11 cellular contexts compared by ENCODE assay signal in genomic region chr16:65071371-65072311, GRCh38. TPM values are rescaled to one million over a fixed set of nuclear protein-coding genes. Genes with fewer than 3 reads are reported as not detected.
DNase-seq lines count a peak whose midpoint lies in the region; ATAC-seq and TF ChIP-seq lines count a peak whose summit lies in the region.
"Had no signal": no experiment of that assay in that cellular context is flagged by ENCODE, and none has a peak within 500 bp of the region (broad histone marks: within the 10 kb centered on the region; RNA-seq: fewer than 3 reads in every experiment).

No MANE protein-coding gene starts in this region.

- TF ChIP-seq CTCF in foreskin fibroblast (IDR thresholded peaks at IDR 0.05; ENCODE audit: low read depth, low read length) (no peak), nephron (IDR thresholded peaks at IDR 0.05; ENCODE audit: unreplicated experiment in 3 of 3) (no peak)

- H3K27ac Mint-ChIP-seq in nephron: peak overlapping the region; percentile 7 to 79 (median 66)

- H3K27me3 Mint-ChIP-seq in nephron (ENCODE audit: low read depth): no peaks in the 10 kb centered on the region
- H3K27me3 Mint-ChIP-seq: central memory CD8-positive, alpha-beta T cell had no signal

- peak overlapping the region in 1 of 2 donors; percentile 1 for H3K4me3 ChIP-seq in foreskin fibroblast (ENCODE audit: low read depth in 1 of 2, low read length in 2 of 2)
- H3K4me3 ChIP-seq: GM23338, PC-9 had no signal

- H3K4me1 Mint-ChIP-seq in nephron: peaks cover 75% of the 10 kb centered on the region
- H3K4me1 Mint-ChIP-seq: central memory CD8-positive, alpha-beta T cell had no signal

- H3K9me3 Mint-ChIP-seq in nephron: no peaks in the 10 kb centered on the region
- H3K9me3 Mint-ChIP-seq: GM23338 had no signal

- ATAC-seq in GM19324 (IDR thresholded peaks at IDR 0.05; ENCODE audit: low FRiP score, unreplicated experiment): no peak
- ATAC-seq: GM23338 had no signal

- DNase-seq in NCI-H1092 treated with DMSO at 0.1 percent for 48 hours (lab: John Stamatoyannopoulos, UW) (peak; percentile 36), NCI-H1092 (lab: John Stamatoyannopoulos, UW) (no peak), foreskin fibroblast (peak; percentile 60 to 76), ureter (ENCODE audit: low spot score) (peak; percentile 61), OCI-M2 (lab: John Stamatoyannopoulos, UW; ENCODE audit: unreplicated experiment) (no peak), COR-L47 (lab: John Stamatoyannopoulos, UW) (no peak)
- DNase-seq: PC-9 had no signal

- peaks cover 34% of the 10 kb centered on the region for H3K36me3 Mint-ChIP-seq in nephron (ENCODE audit: low read depth)

- peak overlapping the region in 1 of 3 experiments; percentile 43 for H3K4me3 Mint-ChIP-seq in nephron
- H3K4me3 Mint-ChIP-seq: central memory CD8-positive, alpha-beta T cell; GM23338 had no signal

RNA-seq across cellular contexts. Expression of gene CDH11, which starts 50.2 kb away (rescaled TPM):
- total RNA-seq in ureter: 98.3 TPM
- total RNA-seq: PC-9 had no signal

Comparison
In these comparisons a context has a peak if more than half of its experiments do, and no peak if none do; other contexts are left out.
1. DNase-seq: peak in NCI-H1092 treated with DMSO at 0.1 percent for 48 hours (single experiment), foreskin fibroblast (2 of 2) and ureter (single experiment); none in NCI-H1092 (single experiment), OCI-M2 (single experiment) and COR-L47 (single experiment).